8 cellular contexts compared by ENCODE assay signal in the genomic region with DNA sequence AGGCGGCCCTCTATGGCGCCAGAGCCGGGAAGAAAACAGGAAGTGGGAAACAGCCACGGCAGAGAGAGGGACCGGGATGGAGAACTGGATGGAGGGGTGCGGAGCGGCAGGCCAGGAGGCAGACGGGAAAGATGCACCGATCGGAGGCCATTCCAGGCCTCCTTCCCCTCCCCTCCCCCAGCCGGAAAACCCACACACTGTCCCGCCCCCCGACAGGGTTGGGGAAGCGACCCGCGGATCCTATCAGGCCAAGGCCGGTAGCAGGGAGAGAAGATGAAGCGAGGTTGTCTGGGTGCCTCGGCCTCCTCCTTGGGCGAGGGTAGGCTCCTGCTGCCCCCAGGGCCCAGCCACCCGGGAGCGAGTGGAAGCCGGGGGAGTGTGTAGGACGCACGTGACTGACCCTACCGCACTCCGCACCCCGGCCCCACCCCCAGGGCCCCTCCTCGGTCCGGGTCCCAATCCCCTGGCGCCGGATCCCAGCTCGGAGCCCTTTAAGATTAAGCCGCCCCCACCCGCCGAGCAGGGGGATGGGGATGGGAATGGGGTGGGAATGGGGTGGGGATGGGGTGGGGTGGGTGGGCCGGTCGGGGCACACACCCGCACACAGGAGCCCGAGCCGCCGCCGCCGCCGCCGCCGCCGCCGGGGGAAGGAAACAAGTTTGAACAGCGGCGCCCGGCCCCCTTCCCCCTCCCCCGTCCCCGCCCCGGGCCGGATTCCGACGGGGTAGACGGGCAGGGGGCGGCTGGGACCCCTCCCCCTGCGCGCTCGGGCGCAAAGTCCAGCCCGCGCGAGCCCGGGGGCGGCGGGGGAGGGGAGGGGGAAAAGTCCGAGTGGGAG.
DNase-seq lines count a peak whose midpoint lies in the region; ATAC-seq and TF ChIP-seq lines count a peak whose summit lies in the region.

No MANE protein-coding gene starts in this region.

- peak overlapping the region; percentile 89 for H3K4me3 ChIP-seq in Loucy (ENCODE audit: low read length, poor library complexity, severe bottlenecking)
- H3K4me3 ChIP-seq in WI38 (ENCODE audit: low read depth, low read length) = peak overlapping the region; percentile 96

- no peak for TF ChIP-seq CTCF in Loucy (conservative IDR thresholded peaks at IDR 0.05; ENCODE audit: low read length)
- TF ChIP-seq CTCF in WI38 (IDR thresholded peaks at IDR 0.05; ENCODE audit: low read depth, low read length) = no peak

- no peaks in the 10 kb centered on the region for H3K9me3 ChIP-seq in Loucy (ENCODE audit: insufficient read depth, low read depth, low read length)

- ATAC-seq in GM18909 (IDR thresholded peaks at IDR 0.05; ENCODE audit: poor library complexity, unreplicated experiment) (peak; percentile 17), GM21360 (IDR thresholded peaks at IDR 0.05; ENCODE audit: unreplicated experiment) (no peak)

- H3K4me2 ChIP-seq in Loucy (ENCODE audit: low read depth, low read length, poor library complexity, severe bottlenecking) = peak overlapping the region; percentile 80

- peak overlapping the region; percentile 99 for H3K27ac ChIP-seq in layer of hippocampus (ENCODE audit: low read depth, low read length)

- peaks cover 17% of the 10 kb centered on the region for H3K4me1 ChIP-seq in Loucy (ENCODE audit: insufficient read depth, low read length, poor library complexity, severe bottlenecking)

- no peaks in the 10 kb centered on the region for H3K27me3 ChIP-seq in Loucy (ENCODE audit: insufficient read depth, low read length, poor library complexity, severe bottlenecking)
- no peaks in the 10 kb centered on the region for H3K27me3 ChIP-seq in layer of hippocampus (ENCODE audit: control insufficient read depth, insufficient read depth, low read length)

- H4K20me1 ChIP-seq in Loucy (ENCODE audit: insufficient read depth, low read length, poor library complexity, severe bottlenecking) = no peaks in the 10 kb centered on the region

- H3F3A ChIP-seq in Loucy (ENCODE audit: low read depth) = no peaks in the 10 kb centered on the region

- no peaks in the 10 kb centered on the region for H3K36me3 ChIP-seq in Loucy (ENCODE audit: insufficient read depth, low read length)

- peak overlapping the region; percentile 84 for H3K9ac ChIP-seq in Loucy (ENCODE audit: low read depth, low read length, poor library complexity, severe bottlenecking)

- no peaks in the 10 kb centered on the region for H3K9me2 ChIP-seq in Loucy (replicated peaks; ENCODE audit: low read depth, low read length)

- peaks cover 38% of the 10 kb centered on the region for H3K79me2 ChIP-seq in Loucy (ENCODE audit: insufficient read depth, low read length)

- peak overlapping the region; percentile 85 for H2AFZ ChIP-seq in Loucy (ENCODE audit: low read length)

- peak; percentile 35 for DNase-seq in ACHN
- peak; percentile 60 for DNase-seq in central memory CD4-positive, alpha-beta T cell
- DNase-seq in stimulated activated CD4-positive, alpha-beta T cell treated with anti-CD3 and anti-CD28 coated beads, Interleukin-1b, Interleukin-23, amount 100 ng/mL, for 48 hours = peak; percentile 59

- in situ Hi-C loops in ACHN (cut with HindIII; ENCODE audit: low pct_ligation_motif_present, low pct_unique_long_range_greater_than_20kb, low sequenced_read_pairs) = no loop called here
